Comparison of ENCODE assay signal across 1 cellular context in genomic region chr5:115930630-115931337, GRCh38.
A peak's percentile ranks its signal among the peaks of the same experiment; 100 is the strongest.
TF ChIP-seq lines count a peak whose summit lies in the region.

No MANE protein-coding gene starts in this region.

TF ChIP-seq in A549, 52 proteins besides CTCF, POLR2A, EP300 and RAD21 (continued from another document):
- peak; percentile 97 for TF ChIP-seq FOXS1 (CRISPR knock-in tag; IDR thresholded peaks at IDR 0.05)
- TF ChIP-seq HEYL (CRISPR knock-in tag; IDR thresholded peaks at IDR 0.05), result peak; percentile 57; the same call in 1 of the 2 replicates
- peak; percentile 89 for TF ChIP-seq FOSB (CRISPR knock-in tag; IDR thresholded peaks at IDR 0.05)
- peak; percentile 66; the same call in 1 of the 2 replicates for TF ChIP-seq HOXA7 (CRISPR knock-in tag; IDR thresholded peaks at IDR 0.05)
- no peak for TF ChIP-seq E2F6 (IDR thresholded peaks at IDR 0.05; ENCODE audit: borderline replicate concordance, low read depth)
- peak; percentile 80; the same call in 1 of the 2 replicates for TF ChIP-seq ATOH8 (CRISPR knock-in tag; IDR thresholded peaks at IDR 0.05; ENCODE audit: low read depth)
- TF ChIP-seq HOXB13 (CRISPR knock-in tag; IDR thresholded peaks at IDR 0.05; ENCODE audit: low read depth), result peak; percentile 68; the same call in 1 of the 2 replicates
- no peak for TF ChIP-seq CBX8 (IDR thresholded peaks at IDR 0.05)
- TF ChIP-seq SMC3 (IDR thresholded peaks at IDR 0.05), result no peak
- TF ChIP-seq HDAC2 (IDR thresholded peaks at IDR 0.05), result no peak
- no peak for TF ChIP-seq PBX3 (IDR thresholded peaks at IDR 0.05)
- TF ChIP-seq PHF8 (IDR thresholded peaks at IDR 0.05; ENCODE audit: borderline replicate concordance, low read depth), result no peak
- TF ChIP-seq BCL3 (IDR thresholded peaks at IDR 0.05), result no peak
- TF ChIP-seq RNF2 (IDR thresholded peaks at IDR 0.05; ENCODE audit: borderline replicate concordance, low read depth), result no peak
- no peak for TF ChIP-seq USF2 (IDR thresholded peaks at IDR 0.05)
- no peak for TF ChIP-seq GATA3 (IDR thresholded peaks at IDR 0.05; ENCODE audit: borderline replicate concordance)
- TF ChIP-seq HOXB5 (CRISPR knock-in tag; IDR thresholded peaks at IDR 0.05), result peak; percentile 85; the same call in 1 of the 2 replicates
- no peak for TF ChIP-seq ELK1 (IDR thresholded peaks at IDR 0.05; ENCODE audit: low read depth, low read length)
- no peak for TF ChIP-seq KDM5A (IDR thresholded peaks at IDR 0.05)
